In the genomic region with DNA sequence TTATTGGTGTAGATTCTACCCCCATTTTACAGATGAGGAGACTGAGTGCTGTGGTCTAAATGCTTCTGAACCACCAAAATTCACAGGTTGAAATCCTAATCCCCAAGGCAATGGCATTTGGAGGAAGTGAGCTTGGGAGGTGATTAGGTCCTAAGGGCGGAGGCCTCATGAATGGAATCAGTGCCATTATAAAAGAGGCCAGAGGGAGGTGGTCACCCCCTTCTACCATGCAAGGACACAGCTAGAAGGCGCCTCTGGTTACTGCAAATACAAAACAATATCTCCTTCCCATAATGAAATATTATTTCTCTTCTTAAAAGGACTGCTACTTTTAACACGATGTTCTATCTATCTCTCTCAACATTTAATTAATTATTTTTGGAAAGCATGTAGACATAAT, we compare ENCODE assay signal across 18 cellular contexts.
DNase-seq lines count a peak whose midpoint lies in the region; ATAC-seq, FAIRE-seq and TF ChIP-seq lines count a peak whose summit lies in the region.
"Had no signal": no experiment of that assay in that cellular context is flagged by ENCODE, and none has a peak within 500 bp of the region (broad histone marks: within the 10 kb centered on the region; RNA-seq: fewer than 3 reads in every experiment).

No MANE protein-coding gene starts in this region.

- H3K9me2 ChIP-seq in GM23338 (ENCODE audit: insufficient read depth) (no peaks in the 10 kb centered on the region), PC-9 (ENCODE audit: insufficient read depth) (no peaks in the 10 kb centered on the region)

- no peaks in the 10 kb centered on the region for H3K4me1 Mint-ChIP-seq in GM23338
- H3K4me1 Mint-ChIP-seq: CD4-positive, alpha-beta memory T cell had no signal

- H3K36me3 ChIP-seq in GM23338 (ENCODE audit: insufficient read depth) (no peaks in the 10 kb centered on the region; the same call in 1 of the 2 replicates), H1 (ENCODE audit: control insufficient read depth in 2 of 4, insufficient read depth in 4 of 4, low read length in 3 of 4) (no peaks in the 10 kb centered on the region), PC-9 (ENCODE audit: low read depth) (no peaks in the 10 kb centered on the region)

- H3K4me1 ChIP-seq in GM23338 (ENCODE audit: insufficient read depth) (no peaks in the 10 kb centered on the region), H1 (replicated peaks in 1 of 4; ENCODE audit: control insufficient read depth in 3 of 4, insufficient read depth in 4 of 4, low read length in 3 of 4) (no peaks in the 10 kb centered on the region), PC-9 (replicated peaks; ENCODE audit: insufficient read depth) (no peaks in the 10 kb centered on the region)

- H3K9me3 ChIP-seq in H1 (ENCODE audit: insufficient read depth in 2 of 2, low read depth in 1 of 2, low read length in 1 of 2): peaks cover 2 to 6% of the 10 kb centered on the region in 2 experiments; a peak in 2 of 4 replicates
- H3K9me3 ChIP-seq in PC-9 (ENCODE audit: insufficient read depth, low read depth): peaks cover 12% of the 10 kb centered on the region; the same call in 1 of the 2 replicates

- no peak overlapping the region for H2BK120ac ChIP-seq in H1 (replicated peaks; ENCODE audit: low read depth, low read length)

- DNase-seq in ELF-1 (ENCODE audit: low read depth, low spot score): peak; percentile 4
- DNase-seq in GM23338 (ENCODE audit: low spot score): peak; percentile 37
- no peak for DNase-seq in H1 (ENCODE audit: low read depth in 1 of 2, low spot score in 2 of 2)
- DNase-seq in activated CD4-positive, alpha-beta T cell treated with anti-CD3 and anti-CD28 coated beads, Interleukin-2, amount 50 U/mL, for 1 hour: no peak
- no peak for DNase-seq in PC-9
- DNase-seq: C1 segment of cervical spinal cord; Calu3; CD4-positive, alpha-beta memory T cell; COR-L47; DMS153; DND-41; GDM1; GOT3; H7; HCEC 1CT had no signal

- H3K27ac ChIP-seq in GM23338 (ENCODE audit: low read depth) (no peak overlapping the region), H1 (ENCODE audit: low read depth, low read length) (no peak overlapping the region), PC-9 (no peak overlapping the region)

- H4K5ac ChIP-seq in H1 (ENCODE audit: insufficient read length, low read depth, low read length): no peak overlapping the region

- peaks cover 12% of the 10 kb centered on the region for H3K9me3 Mint-ChIP-seq in GM23338

- no peaks in the 10 kb centered on the region for H3K23me2 ChIP-seq in H1 (ENCODE audit: low read depth, low read length)

- H3K9ac ChIP-seq in H1 (replicated peaks in 1 of 4; ENCODE audit: extremely low read depth in 1 of 4, low read depth in 3 of 4, low read length in 3 of 4): no peak overlapping the region

- no peaks in the 10 kb centered on the region for H3K79me1 ChIP-seq in H1 (ENCODE audit: low read depth, low read length)

- no peak overlapping the region for H2BK12ac ChIP-seq in H1 (ENCODE audit: low read depth, low read length)

- H3K4ac ChIP-seq in H1 (replicated peaks; ENCODE audit: insufficient read length, low read depth, low read length): no peak overlapping the region

- TF ChIP-seq EP300 in H1 (IDR thresholded peaks at IDR 0.05; ENCODE audit: borderline replicate concordance in 1 of 2, low read depth in 2 of 2, low read length in 2 of 2): no peak

- no peak overlapping the region for H3K18ac ChIP-seq in H1 (ENCODE audit: extremely low read depth, low read length)

- H4K20me1 ChIP-seq in GM23338 (replicated peaks; ENCODE audit: insufficient read depth) (no peaks in the 10 kb centered on the region), H1 (replicated peaks in 1 of 2; ENCODE audit: control insufficient read depth in 1 of 2, insufficient read depth in 2 of 2, low read length in 2 of 2) (no peaks in the 10 kb centered on the region), PC-9 (ENCODE audit: insufficient read depth) (no peaks in the 10 kb centered on the region)

- H4K91ac ChIP-seq in H1 (replicated peaks; ENCODE audit: insufficient read length, low read length): no peak overlapping the region

- no peak overlapping the region for H3K14ac ChIP-seq in H1 (ENCODE audit: insufficient read length)

- H3K4me2 ChIP-seq in GM23338 (no peak overlapping the region), H1 (ENCODE audit: insufficient read depth in 1 of 2, low read depth in 2 of 2, low read length in 2 of 2) (no peak overlapping the region), PC-9 (no peak overlapping the region)

- no peak overlapping the region for H3K56ac ChIP-seq in H1 (replicated peaks; ENCODE audit: insufficient read length, low read depth, low read length)

- intact Hi-C loops in PC-9 (cut with micrococcal nuclease; ENCODE audit: unreplicated experiment): no loop called here

- H2AK5ac ChIP-seq in H1 (ENCODE audit: low read depth, low read length): no peak overlapping the region

- FAIRE-seq in H1 (lab: Jason Lieb, UNC): no peak
- FAIRE-seq: GM12878, GM19239 had no signal

- no peak overlapping the region for H4K8ac ChIP-seq in H1 (ENCODE audit: extremely low read depth, insufficient read depth, low read length)

- H2BK5ac ChIP-seq in H1 (ENCODE audit: low read depth, low read length): no peak overlapping the region

- no peak overlapping the region for H3K27ac Mint-ChIP-seq in GM23338

- H3K27me3 ChIP-seq in GM23338 (ENCODE audit: insufficient read depth) (no peaks in the 10 kb centered on the region), H1 (replicated peaks in 1 of 4; ENCODE audit: control insufficient read depth in 3 of 4, extremely low read depth in 1 of 4, insufficient read depth in 3 of 4, low read length in 3 of 4) (no peaks in the 10 kb centered on the region), PC-9 (ENCODE audit: insufficient read depth, low read depth) (no peaks in the 10 kb centered on the region)

- no peaks in the 10 kb centered on the region for H3K79me2 ChIP-seq in GM23338 (replicated peaks; ENCODE audit: insufficient read depth)
- no peaks in the 10 kb centered on the region for H3K79me2 ChIP-seq in H1 (ENCODE audit: control insufficient read depth in 1 of 2, insufficient read depth in 2 of 2, low read length in 2 of 2)
- no peaks in the 10 kb centered on the region for H3K79me2 ChIP-seq in PC-9 (ENCODE audit: low read depth)

- 86% methylated on average over 3 of the region's 3 CpGs; no CpG with 5 or more reads in 1 of the 2 experiments for WGBS in H1 (ENCODE audit: extremely low coverage in 1 of 2, insufficient coverage in 1 of 2, insufficient read length in 1 of 2, insufficient replicate concordance in 2 of 2, low coverage in 1 of 2, low lambda C conversion rate in 2 of 2, missing lambda C conversion rate in 1 of 2), 2 experiments

- no peaks in the 10 kb centered on the region for H3K27me3 Mint-ChIP-seq in GM23338 (ENCODE audit: insufficient read depth, low read depth, poor library complexity)
- H3K27me3 Mint-ChIP-seq: CD4-positive, alpha-beta memory T cell had no signal

- no TSS peak for BruUV-seq in PC-9 (replicated peaks; lab: Mats Ljungman, UMichigan)

- H3K23ac ChIP-seq in H1 (ENCODE audit: insufficient read length): no peak overlapping the region

- H2AFZ ChIP-seq in GM23338 (no peak overlapping the region), H1 (ENCODE audit: low read length) (no peak overlapping the region), PC-9 (no peak overlapping the region)

- peak; percentile 31 to 43; a peak in 3 of 4 replicates for TF ChIP-seq RAD21 in H1 (IDR thresholded peaks at IDR 0.05 in 1 of 2, conservative IDR thresholded peaks at IDR 0.05 in 1 of 2; ENCODE audit: low read depth in 2 of 2, low read length in 2 of 2)

- H3K4me3 Mint-ChIP-seq in GM23338: no peak overlapping the region
- H3K4me3 Mint-ChIP-seq: CD4-positive, alpha-beta memory T cell had no signal

- POLR2A ChIA-PET in H1 (lab: Charles Lee; ENCODE audit: partially characterized antibody): interaction anchor here (0.9 kb wide), 1 partner anchor 338 kb away, joined by 3 read pairs; no protein-coding TSS in a partner anchor
- POLR2A ChIA-PET in PC-9 (lab: Charles Lee; ENCODE audit: unreplicated experiment): interaction anchor here (0.6 kb wide), 1 partner anchor 45 kb away, joined by 4 read pairs; no protein-coding TSS in a partner anchor

- no peak for ATAC-seq in GM23338
- no peak for ATAC-seq in HG03354 (IDR thresholded peaks at IDR 0.05; ENCODE audit: poor library complexity, severe bottlenecking, unreplicated experiment)
- ATAC-seq: GM12878 had no signal

- no peaks in the 10 kb centered on the region for H3F3A ChIP-seq in GM23338 (replicated peaks; ENCODE audit: low read depth)
- no peaks in the 10 kb centered on the region for H3F3A ChIP-seq in PC-9 (ENCODE audit: insufficient read depth, low read depth)

- TF ChIP-seq POLR2A in H1 (IDR thresholded peaks at IDR 0.05; ENCODE audit: control extremely low read depth in 1 of 2, low read depth in 2 of 2, low read length in 2 of 2): no peak

- TF ChIP-seq CTCF in GM23338 (conservative IDR thresholded peaks at IDR 0.05; ENCODE audit: low read depth in 2 of 2) (peak; percentile 33 to 35), H1 (IDR thresholded peaks at IDR 0.05; ENCODE audit: control extremely low read depth in 1 of 3, insufficient read depth in 1 of 3, low read depth in 1 of 3, low read length in 3 of 3) (peak in 2 of 3 experiments; percentile 16 to 21; a peak in 1 of 4 replicates), PC-9 (conservative IDR thresholded peaks at IDR 0.05) (no peak)

- CTCF ChIA-PET in H1 (lab: Charles Lee; ENCODE audit: partially characterized antibody): interaction anchor here (0.5 to 4.3 kb wide), 14 partner anchors 10 to 617 kb away, joined by 3 to 39 read pairs (median 4); no protein-coding TSS in a partner anchor
- CTCF ChIA-PET in PC-9 (lab: Charles Lee): no interaction called here

- H3K4me3 ChIP-seq in GM23338: no peak overlapping the region
- no peak overlapping the region for H3K4me3 ChIP-seq in H1 (ENCODE audit: extremely low read depth in 1 of 4, insufficient read depth in 2 of 4, low read depth in 3 of 4, low read length in 4 of 4)
- H3K4me3 ChIP-seq in PC-9: no peak overlapping the region
- H3K4me3 ChIP-seq: GM12878 had no signal

- H2BK20ac ChIP-seq in H1 (ENCODE audit: low read length): no peak overlapping the region

- H3K36me3 Mint-ChIP-seq in GM23338 (ENCODE audit: low read depth): peaks cover 6% of the 10 kb centered on the region; the same call in 2 of the 3 replicates

- no peak overlapping the region for H2BK15ac ChIP-seq in H1 (ENCODE audit: low read length)

TF ChIP-seq in GM23338, 12 proteins besides CTCF, POLR2A, EP300 and RAD21 (continues in another document):
- TF ChIP-seq POLR2AphosphoS5 (IDR thresholded peaks at IDR 0.05; ENCODE audit: low read depth): no peak
- TF ChIP-seq EZH2phosphoT487 (IDR thresholded peaks at IDR 0.05; ENCODE audit: unreplicated experiment): no peak
- TF ChIP-seq STAT1 (IDR thresholded peaks at IDR 0.05; ENCODE audit: unreplicated experiment): no peak
- no peak for TF ChIP-seq ZNF331 (CRISPR knock-in tag; IDR thresholded peaks at IDR 0.05; ENCODE audit: low read depth)

TF ChIP-seq in H1, 55 proteins besides CTCF, POLR2A, EP300 and RAD21 (continues in another document):
- no peak for TF ChIP-seq CHD2 (IDR thresholded peaks at IDR 0.05; ENCODE audit: low read length)
- TF ChIP-seq NANOG (IDR thresholded peaks at IDR 0.05; ENCODE audit: insufficient read depth, low read depth, low read length, poor library complexity, severe bottlenecking): no peak
- TF ChIP-seq CTBP2 (IDR thresholded peaks at IDR 0.05; ENCODE audit: borderline replicate concordance, insufficient read depth, insufficient read length, low read length): no peak

Comparison
In these comparisons a context has a peak if more than half of its experiments do, and no peak if none do; other contexts are left out.
1. DNase-seq: peak in ELF-1 (single experiment) and GM23338 (single experiment); none in H1 (0 of 2), activated CD4-positive, alpha-beta T cell treated with anti-CD3 and anti-CD28 coated beads, Interleukin-2, amount 50 U/mL, for 1 hour (single experiment) and PC-9 (0 of 2).